20 cellular contexts compared by ENCODE assay signal in the genomic region with DNA sequence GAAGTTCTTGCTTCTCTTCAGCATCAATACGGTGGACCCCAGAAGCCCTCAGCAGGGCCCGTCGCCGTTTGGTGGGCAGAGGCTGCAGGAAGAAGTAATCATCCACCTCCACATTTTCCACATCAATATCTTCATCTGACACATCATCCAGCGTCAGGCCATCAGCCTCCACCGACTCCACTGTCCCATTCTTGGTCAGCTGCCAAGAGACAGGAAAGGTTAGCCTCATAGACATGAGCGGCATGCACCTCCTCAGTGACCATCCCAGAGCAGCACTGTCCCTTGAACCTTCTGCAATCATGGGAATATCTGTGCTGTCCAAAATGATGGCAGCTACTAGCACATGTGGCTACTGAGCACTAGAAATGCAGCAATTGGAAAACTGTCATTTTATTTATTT. TPM values are rescaled to one million over a fixed set of nuclear protein-coding genes. Genes with fewer than 3 reads are reported as not detected.
DNase-seq lines count a peak whose midpoint lies in the region; ATAC-seq, FAIRE-seq and TF ChIP-seq lines count a peak whose summit lies in the region.
"Had no signal": no experiment of that assay in that cellular context is flagged by ENCODE, and none has a peak within 500 bp of the region (broad histone marks: within the 10 kb centered on the region; RNA-seq: fewer than 3 reads in every experiment).

No MANE protein-coding gene starts in this region.

- H4K91ac ChIP-seq in neuronal stem cell (ENCODE audit: low read depth, low read length, poor library complexity): no peak overlapping the region

- H3K4me1 ChIP-seq in CD8-positive, alpha-beta T cell (ENCODE audit: insufficient read depth, low read length): no peaks in the 10 kb centered on the region
- H3K4me1 ChIP-seq in neuronal stem cell (ENCODE audit: control insufficient read depth in 2 of 2, insufficient read depth in 1 of 2, low read depth in 1 of 2, low read length in 2 of 2): no peaks in the 10 kb centered on the region
- H3K4me1 ChIP-seq: HAP-1 had no signal

- intact Hi-C loops in CD8-positive, alpha-beta T cell (cut with DNase I, micrococcal nuclease): no loop called here

- H3K9me3 Mint-ChIP-seq in CD8-positive, alpha-beta T cell: no peaks in the 10 kb centered on the region
- H3K9me3 Mint-ChIP-seq in endothelial cell (ENCODE audit: unreplicated experiment): no peaks in the 10 kb centered on the region
- H3K9me3 Mint-ChIP-seq: CD14-positive monocyte; CD4-positive, alpha-beta memory T cell; IgD-negative memory B cell had no signal

- peak overlapping the region; percentile 52 for H3K27ac Mint-ChIP-seq in CD8-positive, alpha-beta T cell
- H3K27ac Mint-ChIP-seq in endothelial cell (ENCODE audit: unreplicated experiment): no peak overlapping the region

- DNase-seq in CD8-positive, alpha-beta T cell: no peak
- DNase-seq in endothelial cell (ENCODE audit: low spot score): no peak
- DNase-seq in neuronal stem cell (ENCODE audit: low spot score): no peak
- no peak for DNase-seq in GM12892 (ENCODE audit: insufficient read length)
- DNase-seq in DMS 273 treated with DMSO at 0.1 percent for 48 hours (lab: John Stamatoyannopoulos, UW): no peak
- DNase-seq: Calu3; CD4-positive, alpha-beta memory T cell; DMS53; DND-41; EL; GM23248 had no signal

- H2AFZ ChIP-seq in neuronal stem cell (ENCODE audit: low read length): no peak overlapping the region
- H2AFZ ChIP-seq: GM23248 had no signal

- H2BK5ac ChIP-seq in neuronal stem cell (ENCODE audit: low read length): no peak overlapping the region

- no peaks in the 10 kb centered on the region for H3K79me1 ChIP-seq in neuronal stem cell (ENCODE audit: low read depth, low read length)

- H3K4ac ChIP-seq in neuronal stem cell (ENCODE audit: low read length): no peak overlapping the region

- no peak overlapping the region for H2AK5ac ChIP-seq in neuronal stem cell (ENCODE audit: low read depth, low read length)

- no peak for ATAC-seq in CD8-positive, alpha-beta T cell
- ATAC-seq in activated CD4-positive, CD25-positive, alpha-beta regulatory T cell treated with anti-CD3 and anti-CD28 coated beads, Interleukin-2, amount 50 U/mL, for 24 hours: no peak
- ATAC-seq: A549, GM12878 had no signal

- no peaks in the 10 kb centered on the region for H3K9me3 ChIP-seq in CD8-positive, alpha-beta T cell (ENCODE audit: low read length)
- H3K9me3 ChIP-seq in neuronal stem cell (replicated peaks in 1 of 2; ENCODE audit: control insufficient read depth in 2 of 2, insufficient read depth in 1 of 2, low read depth in 1 of 2, low read length in 2 of 2): peaks cover 0 to 2% of the 10 kb centered on the region in 2 donors
- H3K9me3 ChIP-seq: A549, BLaER1, HAP-1 had no signal

- no peak for FAIRE-seq in GM12892 (lab: Jason Lieb, UNC)
- FAIRE-seq: A549, GM12878, GM19239 had no signal

- H2BK12ac ChIP-seq in neuronal stem cell (ENCODE audit: low read length): no peak overlapping the region

- no peaks in the 10 kb centered on the region for H3K27me3 Mint-ChIP-seq in CD8-positive, alpha-beta T cell (ENCODE audit: low read depth)
- peaks cover 2% of the 10 kb centered on the region for H3K27me3 Mint-ChIP-seq in endothelial cell (ENCODE audit: unreplicated experiment)
- H3K27me3 Mint-ChIP-seq: CD4-positive, alpha-beta memory T cell; IgD-negative memory B cell had no signal

- TF ChIP-seq CTCF in 22Rv1 (IDR thresholded peaks at IDR 0.05) (no peak), endothelial cell (IDR thresholded peaks at IDR 0.05; ENCODE audit: unreplicated experiment) (no peak)
- no peak for TF ChIP-seq CTCF in CD8-positive, alpha-beta T cell (IDR thresholded peaks at IDR 0.05)

- POLR2A ChIA-PET in CD8-positive, alpha-beta T cell (lab: Charles Lee): no interaction called here

- no peak overlapping the region for H3K23ac ChIP-seq in neuronal stem cell (ENCODE audit: low read depth, low read length, poor library complexity)

- no peak overlapping the region for H3K14ac ChIP-seq in neuronal stem cell (ENCODE audit: low read length)

- no peak for TF ChIP-seq POLR2A in GM12892 (IDR thresholded peaks at IDR 0.05; ENCODE audit: low read depth, low read length)

- no peaks in the 10 kb centered on the region for H3K4me1 Mint-ChIP-seq in CD8-positive, alpha-beta T cell (ENCODE audit: low read depth)
- peaks cover 7% of the 10 kb centered on the region for H3K4me1 Mint-ChIP-seq in endothelial cell (ENCODE audit: unreplicated experiment)
- H3K4me1 Mint-ChIP-seq: CD4-positive, alpha-beta memory T cell had no signal

- no peak overlapping the region for H4K8ac ChIP-seq in neuronal stem cell (ENCODE audit: low read depth, low read length)

- H3K18ac ChIP-seq in neuronal stem cell (ENCODE audit: low read length): no peak overlapping the region

- H3K4me3 ChIP-seq in CD8-positive, alpha-beta T cell (ENCODE audit: low read depth, low read length): no peak overlapping the region
- H3K4me3 ChIP-seq in neuronal stem cell (ENCODE audit: low read length in 2 of 2): no peak overlapping the region
- H3K4me3 ChIP-seq: A549, BLaER1, GM12878, GM23248, HAP-1 had no signal

- peaks cover 25% of the 10 kb centered on the region for H3K36me3 ChIP-seq in CD8-positive, alpha-beta T cell (ENCODE audit: insufficient read depth, low read length)
- H3K36me3 ChIP-seq in neuronal stem cell (replicated peaks in 1 of 2; ENCODE audit: control insufficient read depth in 2 of 2, insufficient read depth in 2 of 2, low read length in 2 of 2): peaks cover 45 to 90% of the 10 kb centered on the region in 2 donors

- no peak overlapping the region for H3K4me3 Mint-ChIP-seq in CD8-positive, alpha-beta T cell
- peak overlapping the region; percentile 84 for H3K4me3 Mint-ChIP-seq in endothelial cell (ENCODE audit: unreplicated experiment)
- H3K4me3 Mint-ChIP-seq: CD14-positive monocyte; CD4-positive, alpha-beta memory T cell; IgD-negative memory B cell had no signal

- H3K4me2 ChIP-seq in neuronal stem cell (ENCODE audit: insufficient read depth, low read length, poor library complexity, severe bottlenecking): no peak overlapping the region
- H3K4me2 ChIP-seq: A549, BLaER1 had no signal

- H2BK120ac ChIP-seq in neuronal stem cell (ENCODE audit: low read depth, low read length): no peak overlapping the region

- H3K27ac ChIP-seq in 22Rv1: peak overlapping the region; percentile 53; the same call in 1 of the 2 replicates
- H3K27ac ChIP-seq in CD8-positive, alpha-beta T cell (ENCODE audit: low read depth, low read length): no peak overlapping the region
- no peak overlapping the region for H3K27ac ChIP-seq in neuronal stem cell (replicated peaks; ENCODE audit: low read length)
- H3K27ac ChIP-seq: A549, BLaER1, GM23248 had no signal

- WGBS in neuronal stem cell (ENCODE audit: extremely low coverage in 2 of 2, insufficient read length in 2 of 2, insufficient replicate concordance in 1 of 2), 2 donors: no CpG with 5 or more reads among the region's 7 CpGs

- no peaks in the 10 kb centered on the region for H3K27me3 ChIP-seq in CD8-positive, alpha-beta T cell (ENCODE audit: insufficient read depth, low read length)
- H3K27me3 ChIP-seq in neuronal stem cell (ENCODE audit: control insufficient read depth in 3 of 3, insufficient read depth in 3 of 3, low read depth in 1 of 3, low read length in 3 of 3): no peaks in the 10 kb centered on the region
- H3K27me3 ChIP-seq: BLaER1 had no signal

- CTCF ChIA-PET in CD8-positive, alpha-beta T cell (lab: Charles Lee): no interaction called here

- H3K36me3 Mint-ChIP-seq in CD8-positive, alpha-beta T cell: peaks cover 81% of the 10 kb centered on the region
- peaks cover 37% of the 10 kb centered on the region for H3K36me3 Mint-ChIP-seq in endothelial cell (ENCODE audit: low read depth, unreplicated experiment)

- H2BK15ac ChIP-seq in neuronal stem cell (ENCODE audit: low read length): no peak overlapping the region

- peak overlapping the region; percentile 64 for H3K9ac ChIP-seq in neuronal stem cell (ENCODE audit: low read depth, low read length, poor library complexity)
- H3K9ac ChIP-seq: BLaER1, GM23248 had no signal

RNA-seq across cellular contexts. Expression of gene CSRNP2, which starts 15.6 kb away (rescaled TPM):
- total RNA-seq in CD8-positive, alpha-beta T cell: 10 to 100 TPM; 19.5 to 19.9 TPM
- total RNA-seq in endothelial cell (ENCODE audit: unreplicated experiment): 112 TPM
- polyA plus RNA-seq in neuronal stem cell (2013, experiment 1 of 2): 16.9 TPM
- 17.6 TPM for polyA plus RNA-seq in neuronal stem cell (2013, experiment 2 of 2)
- 8.4 TPM for polyA plus RNA-seq in GM12892 (2012; ENCODE audit: missing spikeins)

RNA-seq across cellular contexts. Expression of gene LETMD1, which starts 19.6 kb away (rescaled TPM):
- total RNA-seq in CD8-positive, alpha-beta T cell: 10 to 100 TPM; 51.3 to 55.2 TPM
- 32.8 TPM for total RNA-seq in endothelial cell (ENCODE audit: unreplicated experiment)
- polyA plus RNA-seq in neuronal stem cell (2013, experiment 1 of 2): 35.3 TPM
- 35.6 TPM for polyA plus RNA-seq in neuronal stem cell (2013, experiment 2 of 2)
- polyA plus RNA-seq in GM12892 (2012; ENCODE audit: missing spikeins): 76.5 TPM

RNA-seq across cellular contexts. Expression of gene SLC11A2, which starts 41.6 kb away (rescaled TPM):
- 10 to 100 TPM; 35.1 to 43.1 TPM for total RNA-seq in CD8-positive, alpha-beta T cell
- 47.3 TPM for total RNA-seq in endothelial cell (ENCODE audit: unreplicated experiment)
- 26.1 TPM for polyA plus RNA-seq in neuronal stem cell (2013, experiment 1 of 2)
- 27.3 TPM for polyA plus RNA-seq in neuronal stem cell (2013, experiment 2 of 2)
- polyA plus RNA-seq in GM12892 (2012; ENCODE audit: missing spikeins): 13.7 TPM
